32 cellular contexts compared by ENCODE assay signal in the genomic region with DNA sequence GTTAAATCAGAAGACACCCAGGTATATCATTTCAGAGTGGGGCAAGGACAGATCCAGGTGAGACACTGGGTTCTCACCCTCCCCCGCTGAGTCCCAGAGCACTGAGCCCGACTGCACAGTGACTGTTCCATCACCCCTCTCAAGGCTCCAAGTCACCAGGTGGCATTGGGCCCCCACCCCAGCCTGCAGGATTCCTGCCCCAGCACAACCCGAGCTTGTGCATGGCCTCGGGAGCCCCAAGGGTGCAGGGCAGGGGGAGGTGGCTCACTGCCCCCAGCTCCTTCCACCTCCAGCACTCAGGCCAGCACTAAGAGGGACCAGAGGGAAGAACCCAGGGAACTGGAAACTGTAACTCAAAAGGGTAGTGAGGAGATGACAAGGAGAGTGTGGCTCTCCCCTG. TPM values are rescaled to one million over a fixed set of nuclear protein-coding genes. Genes with fewer than 3 reads are reported as not detected.
"Had no signal": no experiment of that assay in that cellular context is flagged by ENCODE, and none has a peak within 500 bp of the region (broad histone marks: within the 10 kb centered on the region; RNA-seq: fewer than 3 reads in every experiment).

No MANE protein-coding gene starts in this region.

- H3K36me3 Mint-ChIP-seq: activated naive CD4-positive, alpha-beta T cell treated with anti-CD3 and anti-CD28 coated beads, Interleukin-2, amount 10 ng/mL, durations not matched to agents 7 days and 5 days; activated naive CD4-positive, alpha-beta T cell treated with anti-CD3 and anti-CD28 coated beads, Interleukin-2, amount 50 U/mL, for 72 hours; activated naive CD8-positive, alpha-beta T cell treated with anti-CD3 and anti-CD28 coated beads, Interleukin-2, amount 10 ng/mL, durations not matched to agents 7 days and 5 days; brain; WTC11 had no signal

- H3K4me3 ChIP-seq: ascending aorta, breast epithelium, cardiac muscle cell, coronary artery, dorsolateral prefrontal cortex, esophagus muscularis mucosa, gastrocnemius medialis had no signal

- H3K27me3 Mint-ChIP-seq: activated CD4-positive, alpha-beta memory T cell treated with anti-CD3 and anti-CD28 coated beads, Interleukin-2, amount 10 ng/mL, durations not matched to agents 7 days and 5 days; activated CD4-positive, alpha-beta T cell treated with anti-CD3 and anti-CD28 coated beads, Interleukin-2, amount 10 ng/mL, durations not matched to agents 7 days and 5 days; activated naive CD8-positive, alpha-beta T cell treated with anti-CD3 and anti-CD28 coated beads, Interleukin-2, amount 10 ng/mL, durations not matched to agents 7 days and 5 days; dendritic cell treated with granulocyte-macrophage colony-stimulating factor and Interleukin-4, amounts not matched to agents 40 ng/mL and 50 ng/mL, for 4 days had no signal

- H3K27ac ChIP-seq: ascending aorta, breast epithelium, cardiac muscle cell, coronary artery, dorsolateral prefrontal cortex, esophagus muscularis mucosa, foreskin keratinocyte, gastrocnemius medialis had no signal

- DNase-seq: activated CD4-positive, alpha-beta memory T cell treated with anti-CD3 and anti-CD28 coated beads, Interleukin-2, amount 10 ng/mL, durations not matched to agents 7 days and 5 days; activated CD4-positive, alpha-beta T cell treated with anti-CD3 and anti-CD28 coated beads for 1 hour; activated CD4-positive, alpha-beta T cell treated with anti-CD3 and anti-CD28 coated beads for 4 hours; activated CD4-positive, alpha-beta T cell treated with anti-CD3 and anti-CD28 coated beads, Interleukin-2, amount 10 ng/mL, durations not matched to agents 7 days and 5 days; activated CD4-positive, alpha-beta T cell treated with anti-CD3 and anti-CD28 coated beads, Interleukin-2, amount 50 U/mL, for 4 hours; activated CD8-positive, alpha-beta memory T cell treated with anti-CD3 and anti-CD28 coated beads, Interleukin-2, amount 50 U/mL, for 48 hours; activated gamma-delta T cell; activated naive CD4-positive, alpha-beta T cell; activated naive CD4-positive, alpha-beta T cell treated with anti-CD3 and anti-CD28 coated beads, Interleukin-2, amount 10 ng/mL, durations not matched to agents 7 days and 5 days; activated naive CD8-positive, alpha-beta T cell treated with anti-CD3 and anti-CD28 coated beads, Interleukin-2, amount 10 ng/mL, durations not matched to agents 7 days and 5 days; activated T-cell treated with anti-CD3 and anti-CD28 coated beads for 4 hours; activated T-cell treated with anti-CD3 and anti-CD28 coated beads, Interleukin-2, amount 50 U/mL, for 24 hours; activated T-cell treated with anti-CD3 and anti-CD28 coated beads, Interleukin-2, amount 50 U/mL, for 72 hours; central memory CD4-positive, alpha-beta T cell; dorsolateral prefrontal cortex; effector memory CD4-positive, alpha-beta T cell; erythroblast; foreskin keratinocyte; gastrocnemius medialis; glutamatergic neuron; T-helper 1 cell; T-helper 17 cell had no signal

- H3K9me3 ChIP-seq: ascending aorta, esophagus muscularis mucosa, gastrocnemius medialis had no signal

- ATAC-seq: activated naive CD4-positive, alpha-beta T cell treated with anti-CD3 and anti-CD28 coated beads, Interleukin-2, amount 50 U/mL, for 72 hours; foreskin keratinocyte; gastrocnemius medialis; T-helper 17 cell; WTC11 had no signal

- H3K36me3 ChIP-seq: ascending aorta, breast epithelium, cardiac muscle cell, esophagus muscularis mucosa, gastrocnemius medialis had no signal

- H3K9me3 Mint-ChIP-seq: activated CD4-positive, alpha-beta memory T cell treated with anti-CD3 and anti-CD28 coated beads, Interleukin-2, amount 10 ng/mL, durations not matched to agents 7 days and 5 days; activated CD4-positive, alpha-beta T cell treated with anti-CD3 and anti-CD28 coated beads, Interleukin-2, amount 10 ng/mL, durations not matched to agents 7 days and 5 days; activated naive CD4-positive, alpha-beta T cell treated with anti-CD3 and anti-CD28 coated beads, Interleukin-2, amount 10 ng/mL, durations not matched to agents 7 days and 5 days; activated naive CD4-positive, alpha-beta T cell treated with anti-CD3 and anti-CD28 coated beads, Interleukin-2, amount 50 U/mL, for 72 hours; activated naive CD8-positive, alpha-beta T cell treated with anti-CD3 and anti-CD28 coated beads, Interleukin-2, amount 10 ng/mL, durations not matched to agents 7 days and 5 days; activated T-cell treated with anti-CD3 and anti-CD28 coated beads, Interleukin-2, amount 50 U/mL, for 24 hours; activated T-cell treated with anti-CD3 and anti-CD28 coated beads, Interleukin-2, amount 50 U/mL, for 72 hours; brain; dendritic cell treated with granulocyte-macrophage colony-stimulating factor and Interleukin-4, amounts not matched to agents 40 ng/mL and 50 ng/mL, for 4 days had no signal

- H3K4me3 Mint-ChIP-seq: activated CD4-positive, alpha-beta memory T cell treated with anti-CD3 and anti-CD28 coated beads, Interleukin-2, amount 10 ng/mL, durations not matched to agents 7 days and 5 days; activated CD4-positive, alpha-beta T cell treated with anti-CD3 and anti-CD28 coated beads, Interleukin-2, amount 10 ng/mL, durations not matched to agents 7 days and 5 days; activated naive CD4-positive, alpha-beta T cell treated with anti-CD3 and anti-CD28 coated beads, Interleukin-2, amount 10 ng/mL, durations not matched to agents 7 days and 5 days; activated naive CD8-positive, alpha-beta T cell treated with anti-CD3 and anti-CD28 coated beads, Interleukin-2, amount 10 ng/mL, durations not matched to agents 7 days and 5 days; activated T-cell treated with anti-CD3 and anti-CD28 coated beads, Interleukin-2, amount 50 U/mL, for 24 hours; brain; dendritic cell treated with granulocyte-macrophage colony-stimulating factor and Interleukin-4, amounts not matched to agents 40 ng/mL and 50 ng/mL, for 4 days; T-helper 17 cell; WTC11 had no signal

- H3K27me3 ChIP-seq: ascending aorta, breast epithelium, cardiac muscle cell, foreskin keratinocyte had no signal

- H3K27ac Mint-ChIP-seq: activated CD4-positive, alpha-beta memory T cell treated with anti-CD3 and anti-CD28 coated beads, Interleukin-2, amount 10 ng/mL, durations not matched to agents 7 days and 5 days; activated naive CD4-positive, alpha-beta T cell treated with anti-CD3 and anti-CD28 coated beads, Interleukin-2, amount 10 ng/mL, durations not matched to agents 7 days and 5 days; activated naive CD4-positive, alpha-beta T cell treated with anti-CD3 and anti-CD28 coated beads, Interleukin-2, amount 50 U/mL, for 72 hours; activated T-cell treated with anti-CD3 and anti-CD28 coated beads, Interleukin-2, amount 50 U/mL, for 24 hours; activated T-cell treated with anti-CD3 and anti-CD28 coated beads, Interleukin-2, amount 50 U/mL, for 72 hours; dendritic cell treated with granulocyte-macrophage colony-stimulating factor and Interleukin-4, amounts not matched to agents 40 ng/mL and 50 ng/mL, for 4 days; T-helper 17 cell; WTC11 had no signal

- H3K4me1 ChIP-seq: ascending aorta, breast epithelium, foreskin keratinocyte, gastrocnemius medialis had no signal

RNA-seq across cellular contexts. Expression of gene CST5, which starts 39.3 kb away (rescaled TPM):
- total RNA-seq: activated CD4-positive, alpha-beta memory T cell treated with anti-CD3 and anti-CD28 coated beads, Interleukin-2, amount 10 ng/mL, durations not matched to agents 7 days and 5 days; activated CD4-positive, alpha-beta T cell treated with anti-CD3 and anti-CD28 coated beads, Interleukin-2, amount 10 ng/mL, durations not matched to agents 7 days and 5 days; activated naive CD4-positive, alpha-beta T cell treated with anti-CD3 and anti-CD28 coated beads, Interleukin-2, amount 50 U/mL, for 72 hours; activated naive CD8-positive, alpha-beta T cell treated with anti-CD3 and anti-CD28 coated beads, Interleukin-2, amount 10 ng/mL, durations not matched to agents 7 days and 5 days; activated T-cell treated with anti-CD3 and anti-CD28 coated beads, Interleukin-2, amount 50 U/mL, for 72 hours; ascending aorta; breast epithelium; cardiac muscle cell; cerebellum; dorsolateral prefrontal cortex; foreskin keratinocyte; gastrocnemius medialis; T-helper 17 cell; WTC11 had no signal
- polyA plus RNA-seq: foreskin keratinocyte had no signal
